19 cellular contexts compared by ENCODE assay signal in the genomic region with DNA sequence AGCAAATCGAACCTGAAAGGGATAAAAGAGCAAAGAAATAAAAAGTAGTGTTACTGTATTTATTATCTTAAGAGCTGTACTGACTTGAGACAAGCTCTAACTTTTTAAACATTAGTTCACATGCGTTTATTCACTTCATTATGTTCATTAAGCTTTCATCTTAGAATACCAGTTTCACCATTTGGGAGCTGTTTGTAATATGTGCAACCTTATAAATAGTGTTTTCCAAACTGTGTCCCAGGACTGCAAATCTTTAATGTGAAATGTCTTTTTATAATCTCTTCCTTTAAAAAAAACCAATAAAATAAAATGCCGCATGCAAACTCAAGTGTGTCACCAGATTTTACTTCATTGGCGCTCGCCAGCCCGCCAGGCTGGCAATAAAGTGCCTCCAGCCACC.
"Had no signal": no experiment of that assay in that cellular context is flagged by ENCODE, and none has a peak within 500 bp of the region (broad histone marks: within the 10 kb centered on the region; RNA-seq: fewer than 3 reads in every experiment).

No MANE protein-coding gene starts in this region.

- H3K4me1 ChIP-seq: esophagus squamous epithelium, gastroesophageal sphincter, stomach, transverse colon had no signal

- H3K4me3 Mint-ChIP-seq: natural killer cell, neural crest cell had no signal

- H3K27me3 ChIP-seq: esophagus squamous epithelium, gastroesophageal sphincter, stomach, transverse colon had no signal

- H3K9me3 Mint-ChIP-seq: natural killer cell, neural crest cell had no signal

- H3K27ac ChIP-seq: epithelial cell of prostate, esophagus squamous epithelium, gastroesophageal sphincter, stomach, thoracic aorta, transverse colon had no signal

- DNase-seq: effector memory CD4-positive, alpha-beta T cell; esophagus squamous epithelium; foreskin fibroblast; glutamatergic neuron; islet precursor cell; mucosa of descending colon; natural killer cell; stimulated activated CD4-positive, alpha-beta T cell treated with anti-CD3 and anti-CD28 coated beads, Interleukin-2, amount 100 ng/mL, for 24 hours; stimulated activated CD4-positive, alpha-beta T cell treated with anti-CD3 and anti-CD28 coated beads, Interleukin-4, amount 100 ng/mL, for 4 hours; stimulated activated naive CD4-positive, alpha-beta T cell; stomach; substantia nigra; transverse colon had no signal

- H3K4me1 Mint-ChIP-seq: natural killer cell, neural crest cell had no signal

- H3K9me3 ChIP-seq: esophagus squamous epithelium, gastroesophageal sphincter, mucosa of descending colon, stomach, thoracic aorta, transverse colon had no signal

- H3K4me3 ChIP-seq: esophagus squamous epithelium, gastroesophageal sphincter, mucosa of descending colon, stomach, thoracic aorta, transverse colon had no signal

- ATAC-seq: gastroesophageal sphincter, left lobe of liver, mucosa of descending colon, natural killer cell, sciatic nerve had no signal
